8 cellular contexts compared by ENCODE assay signal in genomic region chr2:205680067-205680466, GRCh38. TPM values are rescaled to one million over a fixed set of nuclear protein-coding genes. Genes with fewer than 3 reads are reported as not detected.
A peak's percentile ranks its signal among the peaks of the same experiment; 100 is the strongest.
DNase-seq lines count a peak whose midpoint lies in the region; ATAC-seq and TF ChIP-seq lines count a peak whose summit lies in the region.

No MANE protein-coding gene starts in this region.

- peak overlapping the region; percentile 52 for H3K4me3 Mint-ChIP-seq in T-helper 1 cell treated with Interleukin-12 subunit alpha and Interleukin-12 subunit beta and Interleukin-4 antibody, amounts not matched to agents 30 μg/mL and 1 μg/mL, for 36 hours

- H3K27me3 Mint-ChIP-seq in T-helper 1 cell treated with Interleukin-12 subunit alpha and Interleukin-12 subunit beta and Interleukin-4 antibody, amounts not matched to agents 30 μg/mL and 1 μg/mL, for 36 hours (ENCODE audit: low read depth): peaks cover 66% of the 10 kb centered on the region

- H3K4me3 ChIP-seq in BE2C (ENCODE audit: low read depth, low read length) (no peak overlapping the region), liver (ENCODE audit: low read depth in 1 of 3, low read length in 3 of 3) (no peak overlapping the region), testis (no peak overlapping the region)

- H3K9me3 Mint-ChIP-seq in T-helper 1 cell treated with Interleukin-12 subunit alpha and Interleukin-12 subunit beta and Interleukin-4 antibody, amounts not matched to agents 30 μg/mL and 1 μg/mL, for 36 hours: no peaks in the 10 kb centered on the region

- intact Hi-C loops in testis (cut with DNase I; ENCODE audit: low total_unique reads): no loop called here

- H3K9ac ChIP-seq in liver (ENCODE audit: low read depth in 1 of 2, low read length in 2 of 2): no peak overlapping the region

- H3K4me1 ChIP-seq in BE2C (peaks cover 15% of the 10 kb centered on the region), liver (ENCODE audit: control insufficient read depth in 4 of 4, insufficient read depth in 4 of 4, low read length in 3 of 4) (peaks cover 4 to 19% (median 13%) of the 10 kb centered on the region in 4 donors), testis (peaks cover 3% of the 10 kb centered on the region)

- H3K36me3 Mint-ChIP-seq in T-helper 1 cell treated with Interleukin-12 subunit alpha and Interleukin-12 subunit beta and Interleukin-4 antibody, amounts not matched to agents 30 μg/mL and 1 μg/mL, for 36 hours (ENCODE audit: low read depth): no peaks in the 10 kb centered on the region

- H3K36me3 ChIP-seq in BE2C: no peaks in the 10 kb centered on the region
- H3K36me3 ChIP-seq in liver (ENCODE audit: control insufficient read depth in 4 of 4, insufficient read depth in 3 of 4, low read depth in 1 of 4, low read length in 3 of 4): no peaks in the 10 kb centered on the region
- H3K36me3 ChIP-seq in testis (ENCODE audit: low read depth, missing control alignments): no peaks in the 10 kb centered on the region

- H3K27ac ChIP-seq in liver (ENCODE audit: low read depth in 1 of 2, low read length in 2 of 2): no peak overlapping the region
- no peak overlapping the region for H3K27ac ChIP-seq in testis

- TF ChIP-seq POLR2A in testis (IDR thresholded peaks at IDR 0.05): no peak

- H3K9me3 ChIP-seq in BE2C: no peaks in the 10 kb centered on the region
- H3K9me3 ChIP-seq in liver (ENCODE audit: control insufficient read depth in 4 of 4, low read length in 3 of 4): no peaks in the 10 kb centered on the region
- H3K9me3 ChIP-seq in testis: no peaks in the 10 kb centered on the region

- TF ChIP-seq RAD21 in liver (IDR thresholded peaks at IDR 0.05): peak; percentile 71 to 82

- TF ChIP-seq CTCF in BE2C (IDR thresholded peaks at IDR 0.05; ENCODE audit: low read depth, low read length) (peak; percentile 85), liver (IDR thresholded peaks at IDR 0.05; ENCODE audit: low read depth, low read length, missing input control) (peak; percentile 66), testis (IDR thresholded peaks at IDR 0.05) (peak; percentile 42 to 68 (median 54))

- peaks cover 27% of the 10 kb centered on the region for H3K27me3 ChIP-seq in BE2C
- H3K27me3 ChIP-seq in liver (ENCODE audit: control insufficient read depth in 4 of 4, insufficient read depth in 4 of 4, low read length in 3 of 4): peaks cover 0 to 2% (median 0%) of the 10 kb centered on the region in 4 donors
- H3K27me3 ChIP-seq in testis: no peaks in the 10 kb centered on the region

- peaks cover 35% of the 10 kb centered on the region for H3K4me1 Mint-ChIP-seq in T-helper 1 cell treated with Interleukin-12 subunit alpha and Interleukin-12 subunit beta and Interleukin-4 antibody, amounts not matched to agents 30 μg/mL and 1 μg/mL, for 36 hours (ENCODE audit: low read depth)

- DNase-seq in BE2C (peak; percentile 79), NCI-H2029 treated with DMSO at 0.1 percent for 48 hours (lab: John Stamatoyannopoulos, UW) (peak; percentile 9), cerebellar cortex (ENCODE audit: low spot score) (peak; percentile 50), testis (peak; percentile 69)

- H3K27ac Mint-ChIP-seq in T-helper 1 cell treated with Interleukin-12 subunit alpha and Interleukin-12 subunit beta and Interleukin-4 antibody, amounts not matched to agents 30 μg/mL and 1 μg/mL, for 36 hours: no peak overlapping the region

- peak; percentile 49 for ATAC-seq in GM18858 (IDR thresholded peaks at IDR 0.05; ENCODE audit: unreplicated experiment)
- ATAC-seq in HG03064 (IDR thresholded peaks at IDR 0.05; ENCODE audit: low read depth, unreplicated experiment): peak; percentile 50

- WGBS in liver: 18% methylated on average over 3 of the region's 3 CpGs
- WGBS in testis, 2 donors: 46 to 48% methylated on average over 3 of the region's 3 CpGs

TF ChIP-seq in liver, 16 proteins besides CTCF, POLR2A, EP300 and RAD21:
- TF ChIP-seq FOXA2 (IDR thresholded peaks at IDR 0.05) (no peak), YY1 (IDR thresholded peaks at IDR 0.05) (no peak), NR2F2 (IDR thresholded peaks at IDR 0.05) (no peak), SP1 (IDR thresholded peaks at IDR 0.05) (no peak), TAF1 (conservative IDR thresholded peaks at IDR 0.05) (no peak), JUND (IDR thresholded peaks at IDR 0.05) (no peak), HNF4A (conservative IDR thresholded peaks at IDR 0.05) (no peak), EGR1 (IDR thresholded peaks at IDR 0.05; ENCODE audit: low read depth in 2 of 2) (no peak), MAX (IDR thresholded peaks at IDR 0.05) (no peak), RXRA (IDR thresholded peaks at IDR 0.05) (no peak), GABPA (IDR thresholded peaks at IDR 0.05 in 1 of 2, conservative IDR thresholded peaks at IDR 0.05 in 1 of 2) (no peak), FOXA1 (IDR thresholded peaks at IDR 0.05) (no peak), ZBTB33 (IDR thresholded peaks at IDR 0.05) (no peak), ATF3 (IDR thresholded peaks at IDR 0.05) (no peak), HNF4G (IDR thresholded peaks at IDR 0.05) (no peak), REST (IDR thresholded peaks at IDR 0.05) (no peak)

RNA-seq across cellular contexts. Expression of gene NRP2, which starts 2.2 kb away (rescaled TPM):
- polyA plus RNA-seq in BE2C (2012; ENCODE audit: insufficient read depth, insufficient read length, low read depth): 18.9 TPM
- total RNA-seq in liver: 10 to 100 TPM; 15.5 to 17.7 TPM
- 1 to 10 TPM; 3.8 to 8.8 TPM for polyA plus RNA-seq in liver
- total RNA-seq in testis: 1 to 10 TPM; 6.3 TPM
- 10.6 TPM for polyA plus RNA-seq in testis (ENCODE audit: insufficient read depth, low read depth, low replicate concordance)

Comparison
In these comparisons a context has a peak if more than half of its experiments do, and no peak if none do; other contexts are left out.
1. DNase-seq: peak in every context shown above with its lines; median percentile 79 in BE2C; 69 in testis; 50 in cerebellar cortex; 9 in NCI-H2029 treated with DMSO at 0.1 percent for 48 hours.